In the genomic region with DNA sequence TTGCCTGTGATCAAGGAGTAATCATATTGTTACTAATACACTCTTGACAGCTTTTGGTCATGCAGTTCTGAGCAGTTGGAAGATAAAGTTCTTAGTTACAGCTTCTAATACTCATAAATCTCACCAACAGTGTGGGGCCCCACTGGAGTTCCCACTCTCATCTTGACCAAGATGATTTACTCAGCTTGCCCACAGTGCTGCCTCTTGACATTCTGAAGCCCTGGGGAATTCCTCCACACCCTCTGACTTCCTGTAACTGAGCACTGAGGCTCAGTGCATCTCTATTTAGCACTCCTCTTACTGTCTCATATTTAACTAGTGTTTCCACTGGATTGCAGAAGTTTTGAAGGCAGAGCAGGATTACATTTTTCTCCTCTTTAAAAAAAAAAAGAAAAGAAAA, we compare ENCODE assay signal across 8 cellular contexts. TPM values are rescaled to one million over a fixed set of nuclear protein-coding genes. Genes with fewer than 3 reads are reported as not detected.
A peak's percentile ranks its signal among the peaks of the same experiment; 100 is the strongest.
DNase-seq lines count a peak whose midpoint lies in the region; ATAC-seq and TF ChIP-seq lines count a peak whose summit lies in the region.

No MANE protein-coding gene starts in this region.

- peaks cover 27% of the 10 kb centered on the region for H3K4me1 ChIP-seq in A673 (ENCODE audit: insufficient read depth, low read length, poor library complexity, severe bottlenecking)
- peaks cover 63% of the 10 kb centered on the region for H3K4me1 ChIP-seq in adipocyte (ENCODE audit: control insufficient read depth, insufficient read depth, low read length)

- TF ChIP-seq POLR2A in lower leg skin (IDR thresholded peaks at IDR 0.05) = no peak

- DNase-seq in A673 (ENCODE audit: low spot score) = peak; percentile 53
- DNase-seq in adipocyte (ENCODE audit: low read depth) = peak; percentile 81
- peak; percentile 20 for DNase-seq in midbrain (lab: John Stamatoyannopoulos, UW)
- DNase-seq in stromal cell of bone marrow (ENCODE audit: low read depth) = peak; percentile 82
- no peak for DNase-seq in lower leg skin (ENCODE audit: low spot score in 2 of 2)

- no peak for TF ChIP-seq CTCF in A673 (conservative IDR thresholded peaks at IDR 0.05; ENCODE audit: low read depth, low read length)
- TF ChIP-seq CTCF in lower leg skin (IDR thresholded peaks at IDR 0.05) = no peak

- CTCF ChIA-PET in A673 (lab: Charles Lee) = no interaction called here

- peak overlapping the region; percentile 41 for H3K27ac ChIP-seq in A673 (ENCODE audit: low read depth, low read length, poor library complexity, severe bottlenecking)

- POLR2A ChIA-PET in A673 (lab: Charles Lee; ENCODE audit: low non-redundant PET) = no interaction called here

- no peaks in the 10 kb centered on the region for H3K9me3 ChIP-seq in A673 (ENCODE audit: low read depth, low read length, poor library complexity, severe bottlenecking)
- no peaks in the 10 kb centered on the region for H3K9me3 ChIP-seq in adipocyte (ENCODE audit: control insufficient read depth, low read length)

- H3K9ac ChIP-seq in adipocyte (ENCODE audit: low read length) = peak overlapping the region; percentile 96

- no peak overlapping the region for H3K4me3 ChIP-seq in A673 (ENCODE audit: low read depth, low read length, poor library complexity, severe bottlenecking)
- peak overlapping the region; percentile 95 for H3K4me3 ChIP-seq in adipocyte (ENCODE audit: low read length)
- no peak overlapping the region for H3K4me3 ChIP-seq in lower leg skin (ENCODE audit: low read depth, poor library complexity, severe bottlenecking)

- H3K36me3 ChIP-seq in A673 (ENCODE audit: insufficient read depth, low read length, poor library complexity, severe bottlenecking) = no peaks in the 10 kb centered on the region
- peaks cover 7% of the 10 kb centered on the region for H3K36me3 ChIP-seq in adipocyte (ENCODE audit: control insufficient read depth, insufficient read depth, low read length, severe bottlenecking)

- no peaks in the 10 kb centered on the region for H3K27me3 ChIP-seq in A673 (replicated peaks; ENCODE audit: insufficient read depth, low read depth, low read length, poor library complexity)
- H3K27me3 ChIP-seq in adipocyte (replicated peaks; ENCODE audit: control insufficient read depth, insufficient read depth, low read length) = no peaks in the 10 kb centered on the region

- intact Hi-C loops in A673 (cut with micrococcal nuclease; ENCODE audit: unreplicated experiment) = no loop called here
- intact Hi-C loops in lower leg skin (cut with DNase I; ENCODE audit: low total_unique reads) = no loop called here

- ATAC-seq in GM18868 (IDR thresholded peaks at IDR 0.05; ENCODE audit: unreplicated experiment) (peak; percentile 63), HG03103 (IDR thresholded peaks at IDR 0.05; ENCODE audit: low read depth, unreplicated experiment) (peak; percentile 56), SK-N-SH treated with all-trans-retinoic acid at 6 μM for 48 hours (peak; percentile 17)

- BruUV-seq in A673 (replicated peaks; lab: Mats Ljungman, UMichigan) = no TSS peak

TF ChIP-seq in SK-N-SH treated with all-trans-retinoic acid at 6 μM for 48 hours, 23 proteins besides CTCF, POLR2A, EP300 and RAD21:
- no peak for TF ChIP-seq ZNF70 (CRISPR knock-in tag; IDR thresholded peaks at IDR 0.05)
- no peak for TF ChIP-seq TCF4 (CRISPR knock-in tag; IDR thresholded peaks at IDR 0.05; ENCODE audit: borderline replicate concordance)
- no peak for TF ChIP-seq ZFP3 (CRISPR knock-in tag; IDR thresholded peaks at IDR 0.05)
- TF ChIP-seq GLIS3 (CRISPR knock-in tag; IDR thresholded peaks at IDR 0.05) = no peak
- TF ChIP-seq ZFP30 (CRISPR knock-in tag; IDR thresholded peaks at IDR 0.05) = no peak
- TF ChIP-seq, protein P1, sequence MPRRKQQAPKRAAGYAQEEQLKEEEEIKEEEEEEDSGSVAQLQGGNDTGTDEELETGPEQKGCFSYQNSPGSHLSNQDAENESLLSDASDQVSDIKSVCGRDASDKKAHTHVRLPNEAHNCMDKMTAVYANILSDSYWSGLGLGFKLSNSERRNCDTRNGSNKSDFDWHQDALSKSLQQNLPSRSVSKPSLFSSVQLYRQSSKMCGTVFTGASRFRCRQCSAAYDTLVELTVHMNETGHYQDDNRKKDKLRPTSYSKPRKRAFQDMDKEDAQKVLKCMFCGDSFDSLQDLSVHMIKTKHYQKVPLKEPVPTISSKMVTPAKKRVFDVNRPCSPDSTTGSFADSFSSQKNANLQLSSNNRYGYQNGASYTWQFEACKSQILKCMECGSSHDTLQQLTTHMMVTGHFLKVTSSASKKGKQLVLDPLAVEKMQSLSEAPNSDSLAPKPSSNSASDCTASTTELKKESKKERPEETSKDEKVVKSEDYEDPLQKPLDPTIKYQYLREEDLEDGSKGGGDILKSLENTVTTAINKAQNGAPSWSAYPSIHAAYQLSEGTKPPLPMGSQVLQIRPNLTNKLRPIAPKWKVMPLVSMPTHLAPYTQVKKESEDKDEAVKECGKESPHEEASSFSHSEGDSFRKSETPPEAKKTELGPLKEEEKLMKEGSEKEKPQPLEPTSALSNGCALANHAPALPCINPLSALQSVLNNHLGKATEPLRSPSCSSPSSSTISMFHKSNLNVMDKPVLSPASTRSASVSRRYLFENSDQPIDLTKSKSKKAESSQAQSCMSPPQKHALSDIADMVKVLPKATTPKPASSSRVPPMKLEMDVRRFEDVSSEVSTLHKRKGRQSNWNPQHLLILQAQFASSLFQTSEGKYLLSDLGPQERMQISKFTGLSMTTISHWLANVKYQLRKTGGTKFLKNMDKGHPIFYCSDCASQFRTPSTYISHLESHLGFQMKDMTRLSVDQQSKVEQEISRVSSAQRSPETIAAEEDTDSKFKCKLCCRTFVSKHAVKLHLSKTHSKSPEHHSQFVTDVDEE (CRISPR knock-in tag; IDR thresholded peaks at IDR 0.05) = no peak
- TF ChIP-seq, protein P2, sequence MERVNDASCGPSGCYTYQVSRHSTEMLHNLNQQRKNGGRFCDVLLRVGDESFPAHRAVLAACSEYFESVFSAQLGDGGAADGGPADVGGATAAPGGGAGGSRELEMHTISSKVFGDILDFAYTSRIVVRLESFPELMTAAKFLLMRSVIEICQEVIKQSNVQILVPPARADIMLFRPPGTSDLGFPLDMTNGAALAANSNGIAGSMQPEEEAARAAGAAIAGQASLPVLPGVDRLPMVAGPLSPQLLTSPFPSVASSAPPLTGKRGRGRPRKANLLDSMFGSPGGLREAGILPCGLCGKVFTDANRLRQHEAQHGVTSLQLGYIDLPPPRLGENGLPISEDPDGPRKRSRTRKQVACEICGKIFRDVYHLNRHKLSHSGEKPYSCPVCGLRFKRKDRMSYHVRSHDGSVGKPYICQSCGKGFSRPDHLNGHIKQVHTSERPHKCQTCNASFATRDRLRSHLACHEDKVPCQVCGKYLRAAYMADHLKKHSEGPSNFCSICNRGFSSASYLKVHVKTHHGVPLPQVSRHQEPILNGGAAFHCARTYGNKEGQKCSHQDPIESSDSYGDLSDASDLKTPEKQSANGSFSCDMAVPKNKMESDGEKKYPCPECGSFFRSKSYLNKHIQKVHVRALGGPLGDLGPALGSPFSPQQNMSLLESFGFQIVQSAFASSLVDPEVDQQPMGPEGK (CRISPR knock-in tag; IDR thresholded peaks at IDR 0.05; ENCODE audit: borderline replicate concordance) = no peak
- TF ChIP-seq PPARA (CRISPR knock-in tag; IDR thresholded peaks at IDR 0.05; ENCODE audit: borderline replicate concordance) = no peak
- no peak for TF ChIP-seq ESRRG (CRISPR knock-in tag; IDR thresholded peaks at IDR 0.05)
- no peak for TF ChIP-seq CSDC2 (CRISPR knock-in tag; IDR thresholded peaks at IDR 0.05)
- TF ChIP-seq, protein P3, sequence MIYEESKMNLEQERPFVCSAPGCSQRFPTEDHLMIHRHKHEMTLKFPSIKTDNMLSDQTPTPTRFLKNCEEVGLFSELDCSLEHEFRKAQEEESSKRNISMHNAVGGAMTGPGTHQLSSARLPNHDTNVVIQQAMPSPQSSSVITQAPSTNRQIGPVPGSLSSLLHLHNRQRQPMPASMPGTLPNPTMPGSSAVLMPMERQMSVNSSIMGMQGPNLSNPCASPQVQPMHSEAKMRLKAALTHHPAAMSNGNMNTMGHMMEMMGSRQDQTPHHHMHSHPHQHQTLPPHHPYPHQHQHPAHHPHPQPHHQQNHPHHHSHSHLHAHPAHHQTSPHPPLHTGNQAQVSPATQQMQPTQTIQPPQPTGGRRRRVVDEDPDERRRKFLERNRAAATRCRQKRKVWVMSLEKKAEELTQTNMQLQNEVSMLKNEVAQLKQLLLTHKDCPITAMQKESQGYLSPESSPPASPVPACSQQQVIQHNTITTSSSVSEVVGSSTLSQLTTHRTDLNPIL (CRISPR knock-in tag; IDR thresholded peaks at IDR 0.05; ENCODE audit: low read depth) = no peak
- no peak for TF ChIP-seq OSR1 (CRISPR knock-in tag; IDR thresholded peaks at IDR 0.05)
- no peak for TF ChIP-seq ZC3H10 (CRISPR knock-in tag; IDR thresholded peaks at IDR 0.05)
- TF ChIP-seq, protein P4, sequence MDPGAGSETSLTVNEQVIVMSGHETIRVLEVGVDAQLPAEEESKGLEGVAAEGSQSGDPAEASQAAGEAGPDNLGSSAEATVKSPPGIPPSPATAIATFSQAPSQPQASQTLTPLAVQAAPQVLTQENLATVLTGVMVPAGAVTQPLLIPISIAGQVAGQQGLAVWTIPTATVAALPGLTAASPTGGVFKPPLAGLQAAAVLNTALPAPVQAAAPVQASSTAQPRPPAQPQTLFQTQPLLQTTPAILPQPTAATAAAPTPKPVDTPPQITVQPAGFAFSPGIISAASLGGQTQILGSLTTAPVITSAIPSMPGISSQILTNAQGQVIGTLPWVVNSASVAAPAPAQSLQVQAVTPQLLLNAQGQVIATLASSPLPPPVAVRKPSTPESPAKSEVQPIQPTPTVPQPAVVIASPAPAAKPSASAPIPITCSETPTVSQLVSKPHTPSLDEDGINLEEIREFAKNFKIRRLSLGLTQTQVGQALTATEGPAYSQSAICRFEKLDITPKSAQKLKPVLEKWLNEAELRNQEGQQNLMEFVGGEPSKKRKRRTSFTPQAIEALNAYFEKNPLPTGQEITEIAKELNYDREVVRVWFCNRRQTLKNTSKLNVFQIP (CRISPR knock-in tag; IDR thresholded peaks at IDR 0.05; ENCODE audit: borderline replicate concordance, low read depth) = no peak
- TF ChIP-seq TOX (CRISPR knock-in tag; IDR thresholded peaks at IDR 0.05; ENCODE audit: borderline replicate concordance) = no peak
- no peak for TF ChIP-seq ISL1 (CRISPR knock-in tag; IDR thresholded peaks at IDR 0.05)
- no peak for TF ChIP-seq BACH2 (CRISPR knock-in tag; IDR thresholded peaks at IDR 0.05; ENCODE audit: borderline replicate concordance)
- no peak for TF ChIP-seq ZNF8 (CRISPR knock-in tag; IDR thresholded peaks at IDR 0.05)

RNA-seq across cellular contexts. Expression of a gene that starts 1.9 kb away (rescaled TPM):
- total RNA-seq in A673 (2021) (23.9 and 28.2 TPM in 2 replicates), lower leg skin (10 to 100 TPM; 28.1 to 75.9 (median 54.1) TPM)

RNA-seq across cellular contexts. Expression of a gene that starts 2.6 kb away (rescaled TPM):
- total RNA-seq in A673 (2021) (40.5 and 55.0 TPM in 2 replicates), lower leg skin (10 to 100 TPM; 33.8 to 54.6 (median 36.6) TPM)

RNA-seq across cellular contexts. Expression of a gene that starts 30.7 kb away (rescaled TPM):
- total RNA-seq in A673 (2021) (12.4 and 14.2 TPM in 2 replicates), lower leg skin (10 to 100 TPM; 21.1 to 27.7 (median 24.9) TPM)

RNA-seq across cellular contexts. Expression of a gene that starts 39.6 kb away (rescaled TPM):
- total RNA-seq in A673 (2021) = not detected in 2 replicates
- not detected for total RNA-seq in lower leg skin

Comparison
In these comparisons a context has a peak if more than half of its experiments do, and no peak if none do; other contexts are left out.
1. DNase-seq: peak in A673 (single experiment), adipocyte (single experiment), midbrain (single experiment) and stromal cell of bone marrow (single experiment); none in lower leg skin (0 of 2).
2. Peak in every context shown above with its lines, with median percentiles within 50 percentile points of each other: ATAC-seq.